10 cellular contexts compared by ENCODE assay signal in genomic region chr2:231621051-231621879, GRCh38. TPM values are rescaled to one million over a fixed set of nuclear protein-coding genes. Genes with fewer than 3 reads are reported as not detected.
DNase-seq lines count a peak whose midpoint lies in the region; ATAC-seq and TF ChIP-seq lines count a peak whose summit lies in the region.
"Had no signal": no experiment of that assay in that cellular context is flagged by ENCODE, and none has a peak within 500 bp of the region (broad histone marks: within the 10 kb centered on the region; RNA-seq: fewer than 3 reads in every experiment).

No MANE protein-coding gene starts in this region.

- H3K4me2 ChIP-seq in MM.1S (ENCODE audit: low read depth, low read length), result no peak overlapping the region

- H3K79me2 ChIP-seq in ACC112 (ENCODE audit: control insufficient read depth, insufficient read depth, low read length, unreplicated experiment) (no peaks in the 10 kb centered on the region), MM.1S (ENCODE audit: low read length) (no peaks in the 10 kb centered on the region)

- H3K9me3 ChIP-seq in MM.1S (replicated peaks; ENCODE audit: insufficient read depth, low read length) (no peaks in the 10 kb centered on the region), muscle layer of duodenum (ENCODE audit: control insufficient read depth in 1 of 2, low read length in 2 of 2) (no peaks in the 10 kb centered on the region)

- no peaks in the 10 kb centered on the region for H3K9me2 ChIP-seq in MM.1S (replicated peaks; ENCODE audit: insufficient read depth, low read length)

- DNase-seq in MM.1S, result no peak
- peak; percentile 61 for DNase-seq in cerebellum (ENCODE audit: low spot score)
- DNase-seq in SHP77 treated with DMSO at 0.1 percent for 48 hours (lab: John Stamatoyannopoulos, UW), result no peak
- no peak for DNase-seq in DMS53 treated with DMSO at 0.1 percent for 48 hours (lab: John Stamatoyannopoulos, UW; ENCODE audit: unreplicated experiment)

- H3K4me3 ChIP-seq in ACC112 (ENCODE audit: low read depth, low read length) (no peak overlapping the region), MM.1S (ENCODE audit: low read length) (no peak overlapping the region), muscle layer of duodenum (ENCODE audit: low read depth in 1 of 2, low read length in 2 of 2) (peak overlapping the region; percentile 30 to 43)

- no peak for TF ChIP-seq CTCF in MM.1S (IDR thresholded peaks at IDR 0.05; ENCODE audit: low read length)

- H3K27me3 ChIP-seq in ACC112 (ENCODE audit: insufficient read depth, low read length), result no peaks in the 10 kb centered on the region
- no peaks in the 10 kb centered on the region for H3K27me3 ChIP-seq in MM.1S (replicated peaks; ENCODE audit: insufficient read depth, low read length)
- H3K27me3 ChIP-seq in muscle layer of duodenum (ENCODE audit: low read depth, low read length), result no peaks in the 10 kb centered on the region

- H3K4me1 ChIP-seq in ACC112 (ENCODE audit: control insufficient read depth, insufficient read depth, low read length, unreplicated experiment), result no peaks in the 10 kb centered on the region
- 0 out of 2 replicates have a peak, but pooled peaks cover 3% of the 10 kb centered on the region for H3K4me1 ChIP-seq in MM.1S (ENCODE audit: low read length)
- peaks cover 0 to 3% of the 10 kb centered on the region in 2 donors for H3K4me1 ChIP-seq in muscle layer of duodenum (ENCODE audit: control insufficient read depth in 1 of 2, insufficient read depth in 2 of 2, low read length in 2 of 2)

- H4K20me1 ChIP-seq in MM.1S (ENCODE audit: insufficient read depth, low read length), result no peaks in the 10 kb centered on the region

- no peaks in the 10 kb centered on the region for H3F3A ChIP-seq in MM.1S (ENCODE audit: insufficient read depth, low read length)

- H2AFZ ChIP-seq in ACC112 (ENCODE audit: low read length, unreplicated experiment) (peak overlapping the region; percentile 81), MM.1S (ENCODE audit: low read length) (peak overlapping the region; percentile 31; the same call in 1 of the 2 replicates)

- ATAC-seq in HG03565 (IDR thresholded peaks at IDR 0.05; ENCODE audit: unreplicated experiment), result no peak
- ATAC-seq in HG02884 (IDR thresholded peaks at IDR 0.05; ENCODE audit: unreplicated experiment), result no peak

- H3K27ac ChIP-seq in ACC112 (ENCODE audit: low read depth, low read length) (no peak overlapping the region), MM.1S (ENCODE audit: low read length) (no peak overlapping the region), muscle layer of duodenum (ENCODE audit: low read length) (no peak overlapping the region)

- no peaks in the 10 kb centered on the region for H3K36me3 ChIP-seq in ACC112 (ENCODE audit: insufficient read depth, low read length)
- H3K36me3 ChIP-seq in MM.1S (replicated peaks; ENCODE audit: insufficient read depth, low read length), result no peaks in the 10 kb centered on the region
- no peaks in the 10 kb centered on the region for H3K36me3 ChIP-seq in muscle layer of duodenum (ENCODE audit: control insufficient read depth in 1 of 2, insufficient read depth in 2 of 2, low read length in 2 of 2)

- no peak overlapping the region for H3K9ac ChIP-seq in MM.1S (ENCODE audit: low read length)

RNA-seq across cellular contexts. Expression of gene TEX44, which starts 28.6 kb away (rescaled TPM):
- not detected for total RNA-seq in cerebellum
- total RNA-seq: HT1080, lower leg skin had no signal

Comparison
In these comparisons a context has a peak if more than half of its experiments do, and no peak if none do; other contexts are left out.
1. H3K4me3 ChIP-seq: peak in muscle layer of duodenum (2 of 2); none in ACC112 (single experiment) and MM.1S (single experiment).